ENCODE assay signal across 9 cellular contexts in the genomic region with DNA sequence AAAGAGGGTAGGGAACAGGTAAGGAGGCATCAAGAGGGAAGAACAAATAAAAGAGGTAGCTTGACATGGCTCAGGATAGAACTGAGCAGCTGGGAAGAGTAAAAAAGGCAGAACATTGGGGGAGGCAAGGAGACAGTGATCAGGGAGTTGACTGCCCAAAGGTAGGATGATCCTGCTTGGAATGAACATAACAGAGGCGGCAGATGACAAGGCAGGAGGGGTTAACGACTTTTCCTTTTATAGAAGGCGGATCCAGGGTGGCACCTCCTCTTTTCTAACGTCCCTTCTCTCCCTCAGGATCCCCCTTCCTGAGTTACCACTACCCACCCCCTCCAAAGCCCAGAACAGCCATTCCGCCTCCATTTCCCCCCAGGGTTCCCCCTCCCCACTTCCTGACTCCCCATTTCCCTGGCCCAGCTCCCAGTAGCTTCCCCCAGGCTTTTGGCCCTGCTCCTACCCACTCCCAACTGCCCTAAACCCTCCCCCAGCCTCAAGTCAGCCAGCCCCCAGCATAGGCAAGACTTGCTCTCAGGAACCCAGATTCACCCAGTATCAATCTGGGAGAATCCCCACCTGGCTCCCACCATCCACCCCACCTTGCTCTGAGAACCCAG. TPM values are rescaled to one million over a fixed set of nuclear protein-coding genes. Genes with fewer than 3 reads are reported as not detected.
DNase-seq lines count a peak whose midpoint lies in the region; ATAC-seq, FAIRE-seq and TF ChIP-seq lines count a peak whose summit lies in the region.
"Had no signal": no experiment of that assay in that cellular context is flagged by ENCODE, and none has a peak within 500 bp of the region (broad histone marks: within the 10 kb centered on the region; RNA-seq: fewer than 3 reads in every experiment).

No MANE protein-coding gene starts in this region.

- H4K91ac ChIP-seq in H1 (replicated peaks; ENCODE audit: insufficient read length, low read length) = peak overlapping the region; percentile 91

- ATAC-seq in GM19467 (IDR thresholded peaks at IDR 0.05; ENCODE audit: unreplicated experiment) = no peak
- ATAC-seq in HG02885 (IDR thresholded peaks at IDR 0.05; ENCODE audit: poor library complexity, unreplicated experiment) = no peak

- no peak overlapping the region for H3K9ac ChIP-seq in H1 (replicated peaks in 1 of 4; ENCODE audit: extremely low read depth in 1 of 4, low read depth in 3 of 4, low read length in 3 of 4)

- peaks cover 10% of the 10 kb centered on the region for H3K36me3 Mint-ChIP-seq in nephron progenitor cell (ENCODE audit: low read depth)

- H2BK20ac ChIP-seq in H1 (ENCODE audit: low read length) = peak overlapping the region; percentile 80; the same call in 1 of the 2 replicates

- H3K9me3 Mint-ChIP-seq in nephron progenitor cell = no peaks in the 10 kb centered on the region

- peaks cover 9% of the 10 kb centered on the region; the same call in 1 of the 2 replicates for H3K79me1 ChIP-seq in H1 (ENCODE audit: low read depth, low read length)

- DNase-seq in NCI-H526 (lab: John Stamatoyannopoulos, UW) = peak; percentile 55 to 74
- no peak for DNase-seq in H1 (ENCODE audit: low read depth in 1 of 2, low spot score in 2 of 2)
- no peak for DNase-seq in nephron progenitor cell
- DNase-seq in T-helper 9 cell = no peak
- DNase-seq in NCI-H2171 (lab: John Stamatoyannopoulos, UW) = no peak
- DNase-seq: erythroblast had no signal

- peaks cover 3% of the 10 kb centered on the region for H3K27me3 Mint-ChIP-seq in nephron progenitor cell (ENCODE audit: low read depth, poor library complexity)

- H3K23me2 ChIP-seq in H1 (ENCODE audit: low read depth, low read length) = peaks cover 13% of the 10 kb centered on the region

- peak overlapping the region; percentile 55 for H3K4ac ChIP-seq in H1 (replicated peaks; ENCODE audit: insufficient read length, low read depth, low read length)

- H3K18ac ChIP-seq in H1 (ENCODE audit: extremely low read depth, low read length) = peak overlapping the region; percentile 95

- peak overlapping the region; percentile 79 for H3K4me3 Mint-ChIP-seq in nephron progenitor cell

- H3K4me1 ChIP-seq in ACC112 (ENCODE audit: control insufficient read depth, insufficient read depth, low read length, unreplicated experiment) (peaks cover 74% of the 10 kb centered on the region), H1 (replicated peaks in 1 of 4; ENCODE audit: control insufficient read depth in 3 of 4, insufficient read depth in 4 of 4, low read length in 3 of 4) (peaks cover 23 to 54% (median 48%) of the 10 kb centered on the region in 4 experiments)

- no peak overlapping the region for H4K8ac ChIP-seq in H1 (ENCODE audit: extremely low read depth, insufficient read depth, low read length)

- H3K9me3 ChIP-seq in H1 (ENCODE audit: insufficient read depth in 2 of 2, low read depth in 1 of 2, low read length in 1 of 2) = no peaks in the 10 kb centered on the region

- TF ChIP-seq POLR2A in H1 (IDR thresholded peaks at IDR 0.05; ENCODE audit: control extremely low read depth in 1 of 2, low read depth in 2 of 2, low read length in 2 of 2) = no peak; a peak in 1 of 3 replicates

- no peak for TF ChIP-seq CTCF in H1 (IDR thresholded peaks at IDR 0.05; ENCODE audit: control extremely low read depth in 1 of 3, insufficient read depth in 1 of 3, low read depth in 1 of 3, low read length in 3 of 3)
- no peak for TF ChIP-seq CTCF in nephron progenitor cell (IDR thresholded peaks at IDR 0.05)

- peak overlapping the region; percentile 7 for H3K27ac Mint-ChIP-seq in nephron progenitor cell

- H3K56ac ChIP-seq in H1 (replicated peaks; ENCODE audit: insufficient read length, low read depth, low read length) = peak overlapping the region; percentile 36

- no peaks in the 10 kb centered on the region for H4K20me1 ChIP-seq in H1 (replicated peaks in 1 of 2; ENCODE audit: control insufficient read depth in 1 of 2, insufficient read depth in 2 of 2, low read length in 2 of 2)

- peaks cover 46% of the 10 kb centered on the region for H3K79me2 ChIP-seq in ACC112 (ENCODE audit: control insufficient read depth, insufficient read depth, low read length, unreplicated experiment)
- peaks cover 0 to 14% of the 10 kb centered on the region in 2 experiments; a peak in 2 of 4 replicates for H3K79me2 ChIP-seq in H1 (ENCODE audit: control insufficient read depth in 1 of 2, insufficient read depth in 2 of 2, low read length in 2 of 2)

- H3K27ac ChIP-seq in ACC112 (ENCODE audit: low read depth, low read length) (peak overlapping the region; percentile 99), H1 (ENCODE audit: low read depth, low read length) (peak overlapping the region; percentile 94; the same call in 1 of the 2 replicates)

- peak overlapping the region; percentile 86 for H2BK12ac ChIP-seq in H1 (ENCODE audit: low read depth, low read length)

- 46% methylated on average over 3 of the region's 5 CpGs; no CpG with 5 or more reads in 1 of the 2 experiments for WGBS in H1 (ENCODE audit: extremely low coverage in 1 of 2, insufficient coverage in 1 of 2, insufficient read length in 1 of 2, insufficient replicate concordance in 2 of 2, low coverage in 1 of 2, low lambda C conversion rate in 2 of 2, missing lambda C conversion rate in 1 of 2), 2 experiments

- H4K5ac ChIP-seq in H1 (ENCODE audit: insufficient read length, low read depth, low read length) = peak overlapping the region; percentile 1

- H2BK120ac ChIP-seq in H1 (replicated peaks; ENCODE audit: low read depth, low read length) = peak overlapping the region; percentile 71

- H3K4me3 ChIP-seq in ACC112 (ENCODE audit: low read depth, low read length) (peak overlapping the region; percentile 55), H1 (ENCODE audit: extremely low read depth in 1 of 4, insufficient read depth in 2 of 4, low read depth in 3 of 4, low read length in 4 of 4) (peak overlapping the region in 1 of 4 experiments; percentile 51; a peak in 1 of 8 replicates)

- H3K4me1 Mint-ChIP-seq in nephron progenitor cell = peaks cover 74% of the 10 kb centered on the region

- no peaks in the 10 kb centered on the region for H3K27me3 ChIP-seq in ACC112 (ENCODE audit: insufficient read depth, low read length)
- H3K27me3 ChIP-seq in H1 (replicated peaks in 1 of 4; ENCODE audit: control insufficient read depth in 3 of 4, extremely low read depth in 1 of 4, insufficient read depth in 3 of 4, low read length in 3 of 4) = no peaks in the 10 kb centered on the region

- no peak for FAIRE-seq in H1 (lab: Jason Lieb, UNC)

- H2BK5ac ChIP-seq in H1 (ENCODE audit: low read depth, low read length) = peak overlapping the region; percentile 75

- POLR2A ChIA-PET in H1 (lab: Charles Lee; ENCODE audit: partially characterized antibody) = interaction anchor here (1.1 to 3.0 kb wide), 11 partner anchors 14 to 114 kb away, joined by 3 to 13 read pairs (median 5); partner anchors contain the start of genes APOA2, B4GALT3, DEDD and PPOX

- H3K36me3 ChIP-seq in ACC112 (ENCODE audit: insufficient read depth, low read length) (peaks cover 11% of the 10 kb centered on the region; the same call in 1 of the 2 replicates), H1 (ENCODE audit: control insufficient read depth in 2 of 4, insufficient read depth in 4 of 4, low read length in 3 of 4) (peaks cover 3 to 15% (median 5%) of the 10 kb centered on the region in 4 experiments; a peak in 4 of 8 replicates)

- peak overlapping the region; percentile 67 to 80 for H3K4me2 ChIP-seq in H1 (ENCODE audit: insufficient read depth in 1 of 2, low read depth in 2 of 2, low read length in 2 of 2)

- H2BK15ac ChIP-seq in H1 (ENCODE audit: low read length) = peak overlapping the region; percentile 90

- no peak for TF ChIP-seq RAD21 in H1 (IDR thresholded peaks at IDR 0.05 in 1 of 2, conservative IDR thresholded peaks at IDR 0.05 in 1 of 2; ENCODE audit: low read depth in 2 of 2, low read length in 2 of 2)

- H2AFZ ChIP-seq in ACC112 (ENCODE audit: low read length, unreplicated experiment) (peak overlapping the region; percentile 63), H1 (ENCODE audit: low read length) (no peak overlapping the region)

- no peak overlapping the region for H3K14ac ChIP-seq in H1 (ENCODE audit: insufficient read length)

- no peak for TF ChIP-seq EP300 in H1 (IDR thresholded peaks at IDR 0.05; ENCODE audit: borderline replicate concordance in 1 of 2, low read depth in 2 of 2, low read length in 2 of 2)

- CTCF ChIA-PET in H1 (lab: Charles Lee; ENCODE audit: partially characterized antibody) = interaction anchor here (0.9 to 17.6 kb wide), 7 partner anchors 20 to 183 kb away, joined by 3 to 427 read pairs (median 5); partner anchors contain the start of genes APOA2, B4GALT3, FCER1G and TOMM40L

- H2AK5ac ChIP-seq in H1 (ENCODE audit: low read depth, low read length) = peak overlapping the region; percentile 88; the same call in 1 of the 2 replicates

- no peak overlapping the region for H3K23ac ChIP-seq in H1 (ENCODE audit: insufficient read length)

RNA-seq across cellular contexts. Expression of gene ADAMTS4, which starts 0.8 kb away (rescaled TPM):
- total RNA-seq in H1 (2021; fragmentation: NEBNext Ultra II Directional; extraction: Animal tissue kit (Norgen Biotek cat#: 25700)) = 7.2 and 12.4 TPM in 2 replicates
- polyA plus RNA-seq in H1 (2011; rRNA removed) = 4.6 and 6.4 TPM in 2 replicates
- polyA plus RNA-seq in H1 (2011; cell fraction: cytosol; rRNA removed) = 3.8 TPM
- polyA plus RNA-seq in H1 (2011; cell fraction: nucleus; rRNA removed) = 8.8 TPM
- polyA plus RNA-seq in H1 (2012, experiment 1 of 2) = 6.1 to 7.9 TPM (median 6.5 TPM) in 4 replicates
- polyA plus RNA-seq in H1 (2012, experiment 2 of 2) = 3.1 TPM
- 5.4 TPM for polyA plus RNA-seq in H1 (2013, experiment 1 of 2)
- 4.8 TPM for polyA plus RNA-seq in H1 (2013, experiment 2 of 2)
- 9.9 and 12.8 TPM in 2 replicates for polyA minus RNA-seq in H1 (2011; rRNA and poly(A)+ RNA removed)
- polyA minus RNA-seq in H1 (2011; cell fraction: cytosol; rRNA and poly(A)+ RNA removed) = 11.0 TPM
- 15.4 TPM for polyA minus RNA-seq in H1 (2011; cell fraction: nucleus; rRNA and poly(A)+ RNA removed)

RNA-seq across cellular contexts. Expression of gene NDUFS2, which starts 2.6 kb away (rescaled TPM):
- 88.7 and 95.1 TPM in 2 replicates for total RNA-seq in H1 (2021; fragmentation: NEBNext Ultra II Directional; extraction: Animal tissue kit (Norgen Biotek cat#: 25700))
- 100 and 113 TPM in 2 replicates for polyA plus RNA-seq in H1 (2011; rRNA removed)
- polyA plus RNA-seq in H1 (2011; cell fraction: cytosol; rRNA removed) = 140 TPM
- polyA plus RNA-seq in H1 (2011; cell fraction: nucleus; rRNA removed) = 108 TPM
- polyA plus RNA-seq in H1 (2012, experiment 1 of 2) = 108 to 115 TPM (median 112 TPM) in 4 replicates
- 55.7 TPM for polyA plus RNA-seq in H1 (2012, experiment 2 of 2)
- polyA plus RNA-seq in H1 (2013, experiment 1 of 2) = 49.8 TPM
- polyA plus RNA-seq in H1 (2013, experiment 2 of 2) = 45.7 TPM
- polyA minus RNA-seq in H1 (2011; rRNA and poly(A)+ RNA removed) = 178 and 185 TPM in 2 replicates
- polyA minus RNA-seq in H1 (2011; cell fraction: cytosol; rRNA and poly(A)+ RNA removed) = 86.2 TPM
- polyA minus RNA-seq in H1 (2011; cell fraction: nucleus; rRNA and poly(A)+ RNA removed) = 116 TPM

RNA-seq across cellular contexts. Expression of gene FCER1G, which starts 15.5 kb away (rescaled TPM):
- 0.86 TPM in 1 of 2 replicates, not detected in the other for total RNA-seq in H1 (2021; fragmentation: NEBNext Ultra II Directional; extraction: Animal tissue kit (Norgen Biotek cat#: 25700))
- 0.85 and 1.6 TPM in 2 replicates for polyA plus RNA-seq in H1 (2011; rRNA removed)
- 0.43 TPM for polyA plus RNA-seq in H1 (2011; cell fraction: cytosol; rRNA removed)
- polyA plus RNA-seq in H1 (2011; cell fraction: nucleus; rRNA removed) = 0.66 TPM
- 0.40 to 0.58 TPM (median 0.48 TPM) in 3 of 4 replicates, not detected in the other for polyA plus RNA-seq in H1 (2012, experiment 1 of 2)
- polyA plus RNA-seq in H1 (2012, experiment 2 of 2) = 0.93 TPM
- polyA plus RNA-seq in H1 (2013, experiment 1 of 2) = 0.85 TPM
- polyA plus RNA-seq in H1 (2013, experiment 2 of 2) = 0.85 TPM
- not detected in 2 replicates for polyA minus RNA-seq in H1 (2011; rRNA and poly(A)+ RNA removed)
- not detected for polyA minus RNA-seq in H1 (2011; cell fraction: cytosol; rRNA and poly(A)+ RNA removed)
- not detected for polyA minus RNA-seq in H1 (2011; cell fraction: nucleus; rRNA and poly(A)+ RNA removed)

RNA-seq across cellular contexts. Expression of gene B4GALT3, which starts 22.3 kb away (rescaled TPM):
- total RNA-seq in H1 (2021; fragmentation: NEBNext Ultra II Directional; extraction: Animal tissue kit (Norgen Biotek cat#: 25700)) = 42.3 and 45.5 TPM in 2 replicates
- 43.0 and 61.2 TPM in 2 replicates for polyA plus RNA-seq in H1 (2011; rRNA removed)
- 35.7 TPM for polyA plus RNA-seq in H1 (2011; cell fraction: cytosol; rRNA removed)
- 83.1 TPM for polyA plus RNA-seq in H1 (2011; cell fraction: nucleus; rRNA removed)
- 37.1 to 41.5 TPM (median 37.3 TPM) in 4 replicates for polyA plus RNA-seq in H1 (2012, experiment 1 of 2)
- 65.4 TPM for polyA plus RNA-seq in H1 (2012, experiment 2 of 2)
- polyA plus RNA-seq in H1 (2013, experiment 1 of 2) = 50.7 TPM
- 53.5 TPM for polyA plus RNA-seq in H1 (2013, experiment 2 of 2)
- polyA minus RNA-seq in H1 (2011; rRNA and poly(A)+ RNA removed) = 18.1 and 20.6 TPM in 2 replicates
- 14.2 TPM for polyA minus RNA-seq in H1 (2011; cell fraction: cytosol; rRNA and poly(A)+ RNA removed)
- 15.3 TPM for polyA minus RNA-seq in H1 (2011; cell fraction: nucleus; rRNA and poly(A)+ RNA removed)

RNA-seq across cellular contexts. Expression of gene APOA2, which starts 23.8 kb away (rescaled TPM):
- total RNA-seq in H1 (2021; fragmentation: NEBNext Ultra II Directional; extraction: Animal tissue kit (Norgen Biotek cat#: 25700)) = not detected in 2 replicates
- polyA plus RNA-seq in H1 (2011; rRNA removed) = 0.41 TPM in 1 of 2 replicates, not detected in the other
- polyA plus RNA-seq in H1 (2011; cell fraction: cytosol; rRNA removed) = 3.6 TPM
- polyA plus RNA-seq in H1 (2011; cell fraction: nucleus; rRNA removed) = not detected
- 2.0 to 3.1 TPM in 2 of 4 replicates, not detected in the others for polyA plus RNA-seq in H1 (2012, experiment 1 of 2)
- 8.6 TPM for polyA plus RNA-seq in H1 (2012, experiment 2 of 2)
- not detected for polyA plus RNA-seq in H1 (2013, experiment 1 of 2)
- polyA plus RNA-seq in H1 (2013, experiment 2 of 2) = not detected
- polyA minus RNA-seq in H1 (2011; rRNA and poly(A)+ RNA removed) = not detected in 2 replicates
- not detected for polyA minus RNA-seq in H1 (2011; cell fraction: cytosol; rRNA and poly(A)+ RNA removed)
- not detected for polyA minus RNA-seq in H1 (2011; cell fraction: nucleus; rRNA and poly(A)+ RNA removed)

Comparison
In these comparisons a context has a peak if more than half of its experiments do, and no peak if none do; other contexts are left out.
1. DNase-seq: peak in NCI-H526 (2 of 2); none in H1 (0 of 2), nephron progenitor cell (single experiment), T-helper 9 cell (single experiment) and NCI-H2171 (single experiment).